ENCODE assay signal across 14 cellular contexts in the genomic region with DNA sequence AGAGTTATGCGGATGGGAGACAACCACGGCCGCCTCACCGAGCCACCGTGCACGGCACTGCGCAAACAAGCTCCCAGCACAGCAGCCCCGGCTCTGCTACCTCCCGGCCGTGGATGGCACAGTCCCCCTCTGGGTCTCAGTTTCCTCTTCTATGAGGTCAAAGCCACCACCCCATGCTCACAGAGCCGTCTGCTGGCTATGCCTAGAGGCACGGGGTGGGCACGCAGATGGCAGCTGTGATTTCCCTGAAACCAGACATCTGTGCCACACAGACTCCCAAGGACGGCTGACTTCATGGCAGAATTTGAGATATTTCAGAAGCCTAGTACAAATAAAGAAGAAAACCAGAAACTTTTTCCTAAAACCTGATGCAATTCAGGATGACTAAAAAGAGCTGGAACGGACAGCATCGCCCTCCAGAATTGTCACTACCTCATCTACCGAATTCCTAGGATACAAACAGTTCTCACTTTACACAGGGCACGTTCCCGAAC.
DNase-seq lines count a peak whose midpoint lies in the region; ATAC-seq and TF ChIP-seq lines count a peak whose summit lies in the region.
"Had no signal": no experiment of that assay in that cellular context is flagged by ENCODE, and none has a peak within 500 bp of the region (broad histone marks: within the 10 kb centered on the region; RNA-seq: fewer than 3 reads in every experiment).

No MANE protein-coding gene starts in this region.

- H3K4me1 Mint-ChIP-seq in CD14-positive monocyte: peaks cover 68% of the 10 kb centered on the region
- peaks cover 31% of the 10 kb centered on the region for H3K4me1 Mint-ChIP-seq in activated T-helper 17 cell treated with anti-CD3 and anti-CD28 coated beads, Interleukin-2, amount 50 U/mL, for 72 hours

- H3K4me3 Mint-ChIP-seq in CD14-positive monocyte: no peak overlapping the region
- H3K4me3 Mint-ChIP-seq in activated T-helper 17 cell treated with anti-CD3 and anti-CD28 coated beads, Interleukin-2, amount 50 U/mL, for 72 hours: no peak overlapping the region

- H3K27me3 ChIP-seq in smooth muscle cell (ENCODE audit: low read depth): no peaks in the 10 kb centered on the region
- H3K27me3 ChIP-seq: body of pancreas, SJCRH30 had no signal

- H3K27me3 Mint-ChIP-seq in CD14-positive monocyte (ENCODE audit: low read depth in 3 of 3): no peaks in the 10 kb centered on the region
- no peaks in the 10 kb centered on the region for H3K27me3 Mint-ChIP-seq in activated T-helper 17 cell treated with anti-CD3 and anti-CD28 coated beads, Interleukin-2, amount 50 U/mL, for 72 hours

- no peak for TF ChIP-seq CTCF in CD14-positive monocyte (IDR thresholded peaks at IDR 0.05)
- no peak for TF ChIP-seq CTCF in smooth muscle cell (IDR thresholded peaks at IDR 0.05; ENCODE audit: borderline replicate concordance, insufficient read depth, poor library complexity, severe bottlenecking)

- no peak overlapping the region for H2AFZ ChIP-seq in smooth muscle cell (ENCODE audit: low read depth)

- H3K36me3 Mint-ChIP-seq in CD14-positive monocyte: peaks cover 44 to 48% of the 10 kb centered on the region in 2 donors
- H3K36me3 Mint-ChIP-seq in activated T-helper 17 cell treated with anti-CD3 and anti-CD28 coated beads, Interleukin-2, amount 50 U/mL, for 72 hours (ENCODE audit: low read depth): peaks cover 7% of the 10 kb centered on the region
- H3K36me3 Mint-ChIP-seq: natural killer cell had no signal

- intact Hi-C loops in CD14-positive monocyte (cut with micrococcal nuclease) (loop anchor here in 1 of 2 donors (1.0 kb wide), 1 partner anchor 13 kb away; no protein-coding TSS in a partner anchor), left ventricle myocardium superior (cut with micrococcal nuclease) (loop anchor here (10.0 kb wide), 1 partner anchor 84 kb away; a partner anchor contains a TSS)

- H3K79me2 ChIP-seq in smooth muscle cell (ENCODE audit: low read depth): peaks cover 12% of the 10 kb centered on the region

- peak overlapping the region; percentile 39 for H3K9ac ChIP-seq in smooth muscle cell (ENCODE audit: low read depth)

- H3K4me3 ChIP-seq in smooth muscle cell: no peak overlapping the region
- H3K4me3 ChIP-seq: body of pancreas, SJCRH30 had no signal

- 66% methylated on average over 19 of the region's 19 CpGs for WGBS in smooth muscle cell (ENCODE audit: low lambda C conversion rate)

- peaks cover 22% of the 10 kb centered on the region for H3K4me1 ChIP-seq in smooth muscle cell (ENCODE audit: low read depth)
- H3K4me1 ChIP-seq: body of pancreas had no signal

- H3K27ac ChIP-seq in smooth muscle cell (ENCODE audit: low read depth): peak overlapping the region; percentile 99

- peaks cover 0 to 4% (median 2%) of the 10 kb centered on the region in 7 donors for H3K9me3 Mint-ChIP-seq in CD14-positive monocyte
- H3K9me3 Mint-ChIP-seq in activated T-helper 17 cell treated with anti-CD3 and anti-CD28 coated beads, Interleukin-2, amount 50 U/mL, for 72 hours: no peaks in the 10 kb centered on the region
- H3K9me3 Mint-ChIP-seq: activated T-cell treated with anti-CD3 and anti-CD28 coated beads, Interleukin-2, amount 50 U/mL, for 72 hours; immature natural killer cell; natural killer cell had no signal

- no peaks in the 10 kb centered on the region for H3K9me3 ChIP-seq in smooth muscle cell (replicated peaks; ENCODE audit: low read depth)
- H3K9me3 ChIP-seq: body of pancreas, SJCRH30 had no signal

- H3K36me3 ChIP-seq in smooth muscle cell (ENCODE audit: low read depth): no peaks in the 10 kb centered on the region
- H3K36me3 ChIP-seq: SJCRH30 had no signal

- peak overlapping the region; percentile 54 for H3K4me2 ChIP-seq in smooth muscle cell

- peaks cover 3% of the 10 kb centered on the region for H4K20me1 ChIP-seq in smooth muscle cell (ENCODE audit: low read depth)

- DNase-seq in CD14-positive monocyte (ENCODE audit: low spot score) (no peak), left ventricle myocardium superior (peak; percentile 37), smooth muscle cell (lab: John Stamatoyannopoulos, UW; ENCODE audit: unreplicated experiment) (no peak), HK-2 (ENCODE audit: unreplicated experiment) (no peak), NCI-H2029 (lab: John Stamatoyannopoulos, UW) (no peak)
- DNase-seq: natural killer cell, NCI-H774 had no signal

- ATAC-seq in activated T-helper 17 cell treated with anti-CD3 and anti-CD28 coated beads, Interleukin-2, amount 50 U/mL, for 72 hours (replicated peaks): no peak
- no peak for ATAC-seq in left ventricle myocardium superior
- ATAC-seq in GM18867 (IDR thresholded peaks at IDR 0.05; ENCODE audit: unreplicated experiment): no peak
- no peak for ATAC-seq in HG03354 (IDR thresholded peaks at IDR 0.05; ENCODE audit: poor library complexity, severe bottlenecking, unreplicated experiment)
- ATAC-seq: activated T-cell treated with anti-CD3 and anti-CD28 coated beads, Interleukin-2, amount 50 U/mL, for 72 hours had no signal

- peaks cover 27% of the 10 kb centered on the region for H3F3A ChIP-seq in smooth muscle cell (ENCODE audit: low read depth)

- H3K27ac Mint-ChIP-seq in CD14-positive monocyte: peak overlapping the region in 6 of 7 donors; percentile 92 to 99 (median 99)
- peak overlapping the region; percentile 97 for H3K27ac Mint-ChIP-seq in activated T-helper 17 cell treated with anti-CD3 and anti-CD28 coated beads, Interleukin-2, amount 50 U/mL, for 72 hours
- H3K27ac Mint-ChIP-seq: activated T-cell treated with anti-CD3 and anti-CD28 coated beads, Interleukin-2, amount 50 U/mL, for 72 hours had no signal
